Comparison of ENCODE assay signal across 25 cellular contexts in the genomic region with DNA sequence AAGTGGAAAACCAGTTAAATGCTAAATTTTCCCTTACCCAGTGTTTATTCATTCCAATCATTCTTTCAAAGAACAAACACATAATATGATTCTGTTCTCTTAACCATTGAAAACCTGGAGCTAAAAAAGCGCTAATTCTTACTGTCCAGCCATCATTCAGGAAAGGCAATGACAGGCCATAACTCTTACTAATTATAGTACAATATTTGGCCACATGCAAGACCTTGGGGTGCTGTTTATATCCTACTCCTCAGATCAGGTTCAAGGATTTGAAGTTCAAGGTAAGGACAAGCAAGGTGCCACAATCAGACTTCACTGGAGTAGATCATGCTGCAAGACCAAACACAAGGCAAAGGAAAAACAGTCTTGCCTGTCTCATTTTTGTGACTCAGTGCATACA.
"Had no signal": no experiment of that assay in that cellular context is flagged by ENCODE, and none has a peak within 500 bp of the region (broad histone marks: within the 10 kb centered on the region; RNA-seq: fewer than 3 reads in every experiment).

No MANE protein-coding gene starts in this region.

- H3K4me3 ChIP-seq: pancreas, transverse colon, uterus had no signal

- H3K9me3 ChIP-seq: neutrophil, pancreas, transverse colon, uterus had no signal

- FAIRE-seq: pancreas had no signal

- H3K27me3 ChIP-seq: neutrophil, pancreas, transverse colon, uterus had no signal

- ATAC-seq: activated T-cell treated with anti-CD3 and anti-CD28 coated beads, Interleukin-2, amount 50 U/mL, for 72 hours; esophagus mucosa; left ventricle myocardium superior; pancreas; sciatic nerve; stimulated activated naive B cell treated with anti-CD40 and anti-IgM and Interleukin-4, amounts not matched to agents 10 μg/mL and 1 μg/mL and 100 μg/mL, for 72 hours; T-helper 17 cell had no signal

- H3K36me3 ChIP-seq: neutrophil, pancreas, transverse colon, uterus had no signal

- H3K27ac Mint-ChIP-seq: activated CD4-positive, alpha-beta memory T cell treated with anti-CD3 and anti-CD28 coated beads for 36 hours; activated naive CD4-positive, alpha-beta T cell treated with anti-CD3 and anti-CD28 coated beads for 36 hours; activated T-cell treated with anti-CD3 and anti-CD28 coated beads, Interleukin-2, amount 50 U/mL, for 72 hours; dendritic cell treated with granulocyte-macrophage colony-stimulating factor and Interleukin-4, amounts not matched to agents 40 ng/mL and 50 ng/mL, for 4 days; memory B cell; stimulated activated naive B cell treated with anti-CD40 and anti-IgM and Interleukin-4, amounts not matched to agents 10 μg/mL and 1 μg/mL and 100 μg/mL, for 72 hours; T-helper 17 cell had no signal

- H3K36me3 Mint-ChIP-seq: activated CD4-positive, alpha-beta memory T cell treated with anti-CD3 and anti-CD28 coated beads for 36 hours; memory B cell; stimulated activated naive B cell treated with anti-CD40 and anti-IgM and Interleukin-4, amounts not matched to agents 10 μg/mL and 1 μg/mL and 100 μg/mL, for 72 hours had no signal

- H3K4me1 Mint-ChIP-seq: memory B cell, T-helper 17 cell had no signal

- H3K27me3 Mint-ChIP-seq: activated CD4-positive, alpha-beta memory T cell treated with anti-CD3 and anti-CD28 coated beads for 36 hours; dendritic cell treated with granulocyte-macrophage colony-stimulating factor and Interleukin-4, amounts not matched to agents 40 ng/mL and 50 ng/mL, for 4 days; memory B cell; stimulated activated naive B cell treated with anti-CD40 and anti-IgM and Interleukin-4, amounts not matched to agents 10 μg/mL and 1 μg/mL and 100 μg/mL, for 72 hours; T-helper 17 cell had no signal

- H3K4me1 ChIP-seq: uterus had no signal

- H3K27ac ChIP-seq: neutrophil, pancreas, transverse colon, uterus had no signal

- H3K4me3 Mint-ChIP-seq: activated CD4-positive, alpha-beta memory T cell treated with anti-CD3 and anti-CD28 coated beads for 36 hours; activated naive CD4-positive, alpha-beta T cell treated with anti-CD3 and anti-CD28 coated beads for 36 hours; activated T-cell treated with anti-CD3 and anti-CD28 coated beads, Interleukin-2, amount 50 U/mL, for 72 hours; dendritic cell treated with granulocyte-macrophage colony-stimulating factor and Interleukin-4, amounts not matched to agents 40 ng/mL and 50 ng/mL, for 4 days; memory B cell; nephron; stimulated activated naive B cell treated with anti-CD40 and anti-IgM and Interleukin-4, amounts not matched to agents 10 μg/mL and 1 μg/mL and 100 μg/mL, for 72 hours; T-helper 17 cell had no signal

- DNase-seq: activated CD4-positive, alpha-beta memory T cell treated with anti-CD3 and anti-CD28 coated beads for 36 hours; activated CD4-positive, alpha-beta T cell treated with anti-CD3 and anti-CD28 coated beads for 48 hours; activated CD4-positive, CD25-positive, alpha-beta regulatory T cell; activated effector memory CD4-positive, alpha-beta T cell treated with Interleukin-2 at 50 U/mL for 16 hours; activated naive CD4-positive, alpha-beta T cell treated with anti-CD3 and anti-CD28 coated beads for 36 hours; activated T-cell treated with anti-CD3 and anti-CD28 coated beads, Interleukin-2, amount 50 U/mL, for 72 hours; amygdala; cerebellar nuclear complex; effector CD4-positive, alpha-beta T cell; foreskin melanocyte; kidney glomerular epithelial cell; left ventricle myocardium superior; pancreas; stimulated activated CD4-positive, alpha-beta T cell treated with anti-CD3 and anti-CD28 coated beads, Interleukin-2, amount 100 ng/mL, for 48 hours; stimulated activated CD8-positive, alpha-beta memory T cell treated with anti-CD3 and anti-CD28 coated beads, Interleukin-4, amount 100 ng/mL, for 48 hours; stimulated activated naive B cell treated with anti-CD40 and anti-IgM and Interleukin-4, amounts not matched to agents 10 μg/mL and 1 μg/mL and 100 μg/mL, for 72 hours; T-helper 17 cell; transverse colon; uterus had no signal

- H3K9me3 Mint-ChIP-seq: activated naive CD4-positive, alpha-beta T cell treated with anti-CD3 and anti-CD28 coated beads for 36 hours; activated T-cell treated with anti-CD3 and anti-CD28 coated beads, Interleukin-2, amount 50 U/mL, for 72 hours; dendritic cell treated with granulocyte-macrophage colony-stimulating factor and Interleukin-4, amounts not matched to agents 40 ng/mL and 50 ng/mL, for 4 days; memory B cell; nephron; stimulated activated naive B cell treated with anti-CD40 and anti-IgM and Interleukin-4, amounts not matched to agents 10 μg/mL and 1 μg/mL and 100 μg/mL, for 72 hours had no signal
